Comparison of ENCODE assay signal across 5 cellular contexts in genomic region chr10:61719475-61719874, GRCh38. TPM values are rescaled to one million over a fixed set of nuclear protein-coding genes. Genes with fewer than 3 reads are reported as not detected.
"Had no signal": no experiment of that assay in that cellular context is flagged by ENCODE, and none has a peak within 500 bp of the region (broad histone marks: within the 10 kb centered on the region; RNA-seq: fewer than 3 reads in every experiment).

No MANE protein-coding gene starts in this region.

RNA-seq across cellular contexts. Expression of gene CABCOCO1, which starts 56.7 kb away (rescaled TPM):
- total RNA-seq: suprapubic skin, tibial nerve, transverse colon, upper lobe of right lung, vagina had no signal
